ENCODE assay signal across 1 cellular context in genomic region chr16:81511371-81511770, GRCh38.
TF ChIP-seq lines count a peak whose summit lies in the region.

No MANE protein-coding gene starts in this region.

TF ChIP-seq in HepG2, 621 proteins besides CTCF, POLR2A, EP300 and RAD21 (continued from another document and continues in another):
- TF ChIP-seq HMGXB3 (CRISPR knock-in tag; IDR thresholded peaks at IDR 0.05; ENCODE audit: borderline replicate concordance) = 0 out of 2 replicates have a peak, but pooled peaks have one; percentile 42
- TF ChIP-seq ZGPAT (CRISPR knock-in tag; IDR thresholded peaks at IDR 0.05) = peak; percentile 60; the same call in 1 of the 2 replicates
- no peak for TF ChIP-seq GABPA (IDR thresholded peaks at IDR 0.05; ENCODE audit: low read depth, low read length)
- TF ChIP-seq GABPA (CRISPR knock-in tag; IDR thresholded peaks at IDR 0.05; ENCODE audit: low read depth) = peak; percentile 58; the same call in 1 of the 2 replicates
- TF ChIP-seq ZNF44 (CRISPR knock-in tag; IDR thresholded peaks at IDR 0.05) = no peak
- TF ChIP-seq PBX2 (CRISPR knock-in tag; IDR thresholded peaks at IDR 0.05) = no peak
- 0 out of 2 replicates have a peak, but pooled peaks have one; percentile 34 for TF ChIP-seq FOXA1 (IDR thresholded peaks at IDR 0.05)
- peak; percentile 46; the same call in 1 of the 2 replicates for TF ChIP-seq FOXA1 (CRISPR knock-in tag; IDR thresholded peaks at IDR 0.05)
- TF ChIP-seq ERF (CRISPR knock-in tag; IDR thresholded peaks at IDR 0.05) = peak; percentile 81
- TF ChIP-seq ZMYM4 (CRISPR knock-in tag; IDR thresholded peaks at IDR 0.05) = no peak
- TF ChIP-seq ZNF484 (CRISPR knock-in tag; IDR thresholded peaks at IDR 0.05; ENCODE audit: borderline replicate concordance, low read depth) = peak; percentile 100; the same call in 1 of the 2 replicates
- 0 out of 2 replicates have a peak, but pooled peaks have one; percentile 51 for TF ChIP-seq JUN (CRISPR knock-in tag; IDR thresholded peaks at IDR 0.05)
- peak; percentile 79 for TF ChIP-seq ARID5B (CRISPR knock-in tag; IDR thresholded peaks at IDR 0.05)
- TF ChIP-seq FOSL2 (CRISPR knock-in tag; IDR thresholded peaks at IDR 0.05) = peak; percentile 68
- TF ChIP-seq ARID3A (IDR thresholded peaks at IDR 0.05; ENCODE audit: low read depth, low read length) = peak; percentile 56; the same call in 1 of the 2 replicates
- TF ChIP-seq ZNF75D (CRISPR knock-in tag; IDR thresholded peaks at IDR 0.05; ENCODE audit: borderline replicate concordance) = no peak
- no peak for TF ChIP-seq GZF1 (CRISPR knock-in tag; IDR thresholded peaks at IDR 0.05)
- peak; percentile 58; the same call in 1 of the 2 replicates for TF ChIP-seq FOXA3 (CRISPR knock-in tag; IDR thresholded peaks at IDR 0.05)
- peak; percentile 51; the same call in 1 of the 2 replicates for TF ChIP-seq FOXK1 (CRISPR knock-in tag; IDR thresholded peaks at IDR 0.05; ENCODE audit: borderline replicate concordance, low read depth)
- TF ChIP-seq KLF16 (CRISPR knock-in tag; IDR thresholded peaks at IDR 0.05) = 0 out of 4 replicates have a peak, but pooled peaks of 1 of the 2 experiments have one; percentile 42
- no peak for TF ChIP-seq ATRX (CRISPR knock-in tag; IDR thresholded peaks at IDR 0.05; ENCODE audit: borderline replicate concordance)
- 0 out of 2 replicates have a peak, but pooled peaks have one; percentile 31 for TF ChIP-seq SP5 (CRISPR knock-in tag; IDR thresholded peaks at IDR 0.05; ENCODE audit: borderline replicate concordance, low read depth)
- peak; percentile 66; the same call in 1 of the 2 replicates for TF ChIP-seq ETV5 (CRISPR knock-in tag; IDR thresholded peaks at IDR 0.05; ENCODE audit: borderline replicate concordance)
- TF ChIP-seq SSRP1 (CRISPR knock-in tag; IDR thresholded peaks at IDR 0.05) = peak; percentile 32; the same call in 1 of the 2 replicates
- TF ChIP-seq ZNF101 (CRISPR knock-in tag; IDR thresholded peaks at IDR 0.05; ENCODE audit: borderline replicate concordance, low read depth) = no peak
- TF ChIP-seq SIX1 (CRISPR knock-in tag; IDR thresholded peaks at IDR 0.05; ENCODE audit: borderline replicate concordance) = peak; percentile 73; the same call in 1 of the 2 replicates
- peak; percentile 73; the same call in 1 of the 2 replicates for TF ChIP-seq IRF2 (CRISPR knock-in tag; IDR thresholded peaks at IDR 0.05)
- TF ChIP-seq E2F5 (CRISPR knock-in tag; conservative IDR thresholded peaks at IDR 0.05) = no peak
- TF ChIP-seq NR2F6 (IDR thresholded peaks at IDR 0.05) = no peak
- peak; percentile 48; the same call in 1 of the 2 replicates for TF ChIP-seq NR2F6 (CRISPR knock-in tag; IDR thresholded peaks at IDR 0.05)
- TF ChIP-seq CEBPG (CRISPR knock-in tag; IDR thresholded peaks at IDR 0.05) = peak; percentile 54
- peak; percentile 45; the same call in 1 of the 2 replicates for TF ChIP-seq TBX2 (CRISPR knock-in tag; IDR thresholded peaks at IDR 0.05; ENCODE audit: borderline replicate concordance)
- TF ChIP-seq ZNF460 (CRISPR knock-in tag; IDR thresholded peaks at IDR 0.05; ENCODE audit: borderline replicate concordance) = peak; percentile 86
- TF ChIP-seq HOMEZ (CRISPR knock-in tag; IDR thresholded peaks at IDR 0.05; ENCODE audit: low read depth) = peak; percentile 72; the same call in 1 of the 2 replicates
- TF ChIP-seq ELF3 (CRISPR knock-in tag; IDR thresholded peaks at IDR 0.05) = peak; percentile 99
- 0 out of 2 replicates have a peak, but pooled peaks have one; percentile 65 for TF ChIP-seq CBX5 (CRISPR knock-in tag; IDR thresholded peaks at IDR 0.05; ENCODE audit: borderline replicate concordance)
- TF ChIP-seq MIER3 (CRISPR knock-in tag; IDR thresholded peaks at IDR 0.05; ENCODE audit: borderline replicate concordance) = 0 out of 2 replicates have a peak, but pooled peaks have one; percentile 62
- TF ChIP-seq HDAC2 (CRISPR knock-in tag; IDR thresholded peaks at IDR 0.05) = 0 out of 2 replicates have a peak, but pooled peaks have one; percentile 57
- TF ChIP-seq GATAD1 (CRISPR knock-in tag; IDR thresholded peaks at IDR 0.05) = 0 out of 2 replicates have a peak, but pooled peaks have one; percentile 15
- peak; percentile 73; the same call in 1 of the 2 replicates for TF ChIP-seq RXRB (CRISPR knock-in tag; IDR thresholded peaks at IDR 0.05; ENCODE audit: borderline replicate concordance)
- no peak for TF ChIP-seq ZSCAN21 (CRISPR knock-in tag; IDR thresholded peaks at IDR 0.05; ENCODE audit: borderline replicate concordance)
- peak; percentile 62; the same call in 1 of the 2 replicates for TF ChIP-seq SOX5 (CRISPR knock-in tag; IDR thresholded peaks at IDR 0.05; ENCODE audit: borderline replicate concordance)
- TF ChIP-seq KDM1A (CRISPR knock-in tag; IDR thresholded peaks at IDR 0.05) = peak; percentile 58
- peak; percentile 40; the same call in 1 of the 2 replicates for TF ChIP-seq HMG20A (CRISPR knock-in tag; IDR thresholded peaks at IDR 0.05; ENCODE audit: borderline replicate concordance)
- TF ChIP-seq ZNF589 (CRISPR knock-in tag; conservative IDR thresholded peaks at IDR 0.05) = 0 out of 2 replicates have a peak, but pooled peaks have one; percentile 7
- peak; percentile 43; the same call in 1 of the 2 replicates for TF ChIP-seq ZSCAN9 (CRISPR knock-in tag; IDR thresholded peaks at IDR 0.05; ENCODE audit: borderline replicate concordance)
- peak; percentile 22; the same call in 1 of the 2 replicates for TF ChIP-seq HNF4G (IDR thresholded peaks at IDR 0.05; ENCODE audit: borderline replicate concordance, low read depth, low read length)
- no peak for TF ChIP-seq HNF4G (CRISPR knock-in tag; IDR thresholded peaks at IDR 0.05; ENCODE audit: borderline replicate concordance, low read depth)
- TF ChIP-seq SOX13 (IDR thresholded peaks at IDR 0.05) = no peak
- TF ChIP-seq SOX13 (CRISPR knock-in tag; conservative IDR thresholded peaks at IDR 0.05 in 1 of 2, IDR thresholded peaks at IDR 0.05 in 1 of 2) = peak in 1 of 2 experiments; percentile 54; a peak in 1 of 4 replicates
- 0 out of 2 replicates have a peak, but pooled peaks have one; percentile 15 for TF ChIP-seq THAP11 (CRISPR knock-in tag; IDR thresholded peaks at IDR 0.05)
- TF ChIP-seq SMC3 (IDR thresholded peaks at IDR 0.05; ENCODE audit: low read length) = peak; percentile 13; the same call in 1 of the 2 replicates
- peak; percentile 59; the same call in 1 of the 2 replicates for TF ChIP-seq ZBTB20 (CRISPR knock-in tag; IDR thresholded peaks at IDR 0.05; ENCODE audit: borderline replicate concordance, low read depth)
